Comparison of ENCODE assay signal across 20 cellular contexts in the genomic region with DNA sequence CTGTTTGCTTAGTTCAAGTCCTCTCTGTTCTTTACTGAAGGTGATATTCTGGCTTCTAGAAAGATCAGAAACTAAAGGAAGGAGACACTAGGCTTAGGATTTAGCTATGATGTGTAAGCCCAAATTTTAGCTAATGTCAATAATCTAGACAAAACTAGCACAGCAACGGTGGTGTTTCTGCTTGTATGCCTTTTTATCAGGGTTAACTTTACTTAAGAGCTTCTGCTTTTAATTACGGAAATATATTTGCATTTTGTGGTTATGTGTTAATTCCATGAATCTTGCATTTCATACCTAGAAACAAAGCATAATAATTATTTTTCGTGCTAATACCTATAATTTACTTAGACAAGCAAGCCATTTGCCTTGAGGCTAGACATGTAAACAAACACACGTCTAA.
"Had no signal": no experiment of that assay in that cellular context is flagged by ENCODE, and none has a peak within 500 bp of the region (broad histone marks: within the 10 kb centered on the region; RNA-seq: fewer than 3 reads in every experiment).

No MANE protein-coding gene starts in this region.

- FAIRE-seq: astrocyte, endometrium, frontal cortex, kidney had no signal

- H3K4me1 ChIP-seq: breast epithelium, left lung, sigmoid colon, suprapubic skin, transverse colon, vagina had no signal

- H3K27me3 ChIP-seq: vagina had no signal

- DNase-seq: activated CD4-positive, alpha-beta T cell treated with anti-CD3 and anti-CD28 coated beads, Interleukin-2, amount 50 U/mL, for 4 hours; activated gamma-delta T cell; cerebellar nuclear complex; cortex of kidney; kidney; midbrain; occipital lobe; posterior cingulate gyrus; sigmoid colon; stimulated activated CD4-positive, alpha-beta T cell treated with anti-CD3 and anti-CD28 coated beads, Interleukin-1b, Interleukin-23, amount 100 ng/mL, for 48 hours; stimulated activated CD8-positive, alpha-beta memory T cell treated with anti-CD3 and anti-CD28 coated beads, Interleukin-4, amount 100 ng/mL, for 48 hours; transverse colon had no signal

- H3K36me3 ChIP-seq: breast epithelium, left lung, sigmoid colon, suprapubic skin, transverse colon, vagina had no signal

- H3K4me3 ChIP-seq: breast epithelium, left lung, sigmoid colon, suprapubic skin, transverse colon, vagina had no signal

- H3K9me3 ChIP-seq: breast epithelium, left lung, sigmoid colon, suprapubic skin, transverse colon, vagina had no signal

- ATAC-seq: left lung had no signal

- H3K27ac ChIP-seq: breast epithelium, left lung, sigmoid colon, suprapubic skin, transverse colon, vagina, VCaP had no signal
